ENCODE assay signal across 13 cellular contexts in genomic region chr12:46983393-46983793, GRCh38.
DNase-seq lines count a peak whose midpoint lies in the region; ATAC-seq and TF ChIP-seq lines count a peak whose summit lies in the region.
"Had no signal": no experiment of that assay in that cellular context is flagged by ENCODE, and none has a peak within 500 bp of the region (broad histone marks: within the 10 kb centered on the region; RNA-seq: fewer than 3 reads in every experiment).

No MANE protein-coding gene starts in this region.

- 0 out of 4 replicates have a peak overlapping the region, but pooled peaks of 1 of the 2 experiments have one; percentile 8 for H4K8ac ChIP-seq in IMR-90 (ENCODE audit: low read depth in 2 of 2, low read length in 2 of 2)

- peak overlapping the region; percentile 62 for H2AK9ac ChIP-seq in IMR-90 (replicated peaks; ENCODE audit: low read depth, low read length, poor library complexity)

- H2BK5ac ChIP-seq in IMR-90 (ENCODE audit: low read depth, low read length, poor library complexity, severe bottlenecking), result no peak overlapping the region

- no peaks in the 10 kb centered on the region for H3K36me3 ChIP-seq in IMR-90 (ENCODE audit: control insufficient read depth, insufficient read depth, low read length)
- H3K36me3 ChIP-seq in mammary epithelial cell (ENCODE audit: insufficient read depth, low read length), result no peaks in the 10 kb centered on the region
- no peaks in the 10 kb centered on the region for H3K36me3 ChIP-seq in right lobe of liver
- H3K36me3 ChIP-seq: neutrophil, tibial artery had no signal

- peak overlapping the region; percentile 28 for H2BK20ac ChIP-seq in IMR-90 (ENCODE audit: low read depth, low read length)

- CTCF ChIA-PET in IMR-90 (lab: Yijun Ruan, JAX), result interaction anchor here (0.5 to 3.3 kb wide), 12 partner anchors 13 to 366 kb away, joined by 3 to 23 read pairs (median 4); no protein-coding TSS in a partner anchor
- CTCF ChIA-PET in mammary epithelial cell (lab: Charles Lee; ENCODE audit: low non-redundant PET), result interaction anchor here (0.6 to 1.6 kb wide), 3 partner anchors 41 to 515 kb away, joined by 3 to 18 read pairs (median 4); no protein-coding TSS in a partner anchor

- peak overlapping the region; percentile 54; the same call in 2 of the 3 replicates for H2BK15ac ChIP-seq in IMR-90 (ENCODE audit: low read depth, low read length)

- dilution Hi-C loops in IMR-90 (cut with HindIII; ENCODE audit: low sequenced_read_pairs, unreplicated experiment) (no loop called here), mammary epithelial cell (cut with HindIII; ENCODE audit: low sequenced_read_pairs) (no loop called here)

- peak overlapping the region; percentile 52 for H2BK120ac ChIP-seq in IMR-90 (ENCODE audit: low read depth, low read length)

- peak overlapping the region; percentile 32; the same call in 1 of the 2 replicates for H3K4ac ChIP-seq in IMR-90 (ENCODE audit: low read depth, low read length)

- H3K4me2 ChIP-seq in IMR-90 (ENCODE audit: low read depth, low read length) (no peak overlapping the region), mammary epithelial cell (ENCODE audit: insufficient read depth, low read depth, low read length) (peak overlapping the region; percentile 44)

- peak overlapping the region; percentile 32; the same call in 1 of the 2 replicates for H3K23ac ChIP-seq in IMR-90 (ENCODE audit: low read depth, low read length)

- ATAC-seq in GM19395 (IDR thresholded peaks at IDR 0.05; ENCODE audit: unreplicated experiment) (peak; percentile 14), IMR-90 (ENCODE audit: low read depth) (no peak), right lobe of liver (peak; percentile 18 to 54 (median 46)), HG03175 (IDR thresholded peaks at IDR 0.05; ENCODE audit: unreplicated experiment) (no peak)
- no peak for ATAC-seq in natural killer cell treated with Interleukin-12 subunit alpha and Interleukin-12 subunit beta and Interleukin-15 and Interleukin-18, amount 100 ng/mL, for 72 hours

- H3K4me1 ChIP-seq in IMR-90 (ENCODE audit: control insufficient read depth, insufficient read depth, low read length) (no peaks in the 10 kb centered on the region), mammary epithelial cell (ENCODE audit: insufficient read depth, low read length) (peaks cover 20% of the 10 kb centered on the region), right lobe of liver (peaks cover 0 to 8% (median 4%) of the 10 kb centered on the region in 4 donors)
- H3K4me1 ChIP-seq: tibial artery had no signal

- H3K79me2 ChIP-seq in mammary epithelial cell (ENCODE audit: insufficient read depth, low read length), result no peaks in the 10 kb centered on the region

- H3K27me3 ChIP-seq in IMR-90 (ENCODE audit: control insufficient read depth, insufficient read depth, low read length) (no peaks in the 10 kb centered on the region), mammary epithelial cell (ENCODE audit: insufficient read depth, low read length) (no peaks in the 10 kb centered on the region), right lobe of liver (no peaks in the 10 kb centered on the region)
- H3K27me3 ChIP-seq: neutrophil, tibial artery had no signal

- H3K36me3 Mint-ChIP-seq in natural killer cell treated with Interleukin-12 subunit alpha and Interleukin-12 subunit beta and Interleukin-15 and Interleukin-18, amount 100 ng/mL, for 72 hours, result no peaks in the 10 kb centered on the region
- H3K36me3 Mint-ChIP-seq: CD8-positive, alpha-beta T cell had no signal

- H3K18ac ChIP-seq in IMR-90 (ENCODE audit: low read depth, low read length), result no peak overlapping the region

- H3K4me3 ChIP-seq in IMR-90 (ENCODE audit: insufficient read depth, low read depth, low read length) (no peak overlapping the region), mammary epithelial cell (replicated peaks in 1 of 3; ENCODE audit: insufficient read depth in 1 of 3, low read depth in 2 of 3, low read length in 3 of 3) (no peak overlapping the region), right lobe of liver (no peak overlapping the region)
- H3K4me3 ChIP-seq: tibial artery had no signal

- no peak overlapping the region for H3K27ac ChIP-seq in IMR-90 (ENCODE audit: insufficient read depth, low read length)
- no peak overlapping the region for H3K27ac ChIP-seq in mammary epithelial cell (ENCODE audit: insufficient read depth, low read depth, low read length)
- H3K27ac ChIP-seq in right lobe of liver, result no peak overlapping the region
- H3K27ac ChIP-seq: neutrophil, tibial artery had no signal

- H4K5ac ChIP-seq in IMR-90 (ENCODE audit: low read depth, low read length), result no peak overlapping the region

- H3K79me1 ChIP-seq in IMR-90 (ENCODE audit: low read depth in 1 of 2, low read length in 2 of 2), result 0 out of 4 replicates have a peak, but pooled peaks cover 0 to 3% of the 10 kb centered on the region in 2 experiments

- no CpG with 5 or more reads among the region's 2 CpGs for WGBS in IMR-90 (ENCODE audit: extremely low coverage in 2 of 2, insufficient read length in 1 of 2), 2 experiments
- WGBS in mammary epithelial cell (ENCODE audit: low coverage, missing lambda C conversion rate), result 40% methylated on average over 1 of the region's 2 CpGs
- 57% methylated on average over 1 of the region's 2 CpGs for WGBS in right lobe of liver (ENCODE audit: insufficient coverage, low coverage, low lambda C conversion rate, missing lambda C conversion rate)

- H3K9me3 ChIP-seq in IMR-90 (ENCODE audit: control insufficient read depth, insufficient read depth, low read length) (no peaks in the 10 kb centered on the region), mammary epithelial cell (replicated peaks; ENCODE audit: insufficient read depth, low read length) (no peaks in the 10 kb centered on the region), right lobe of liver (no peaks in the 10 kb centered on the region)
- H3K9me3 ChIP-seq: neutrophil, tibial artery had no signal

- H3K9ac ChIP-seq in IMR-90 (ENCODE audit: low read depth, low read length) (no peak overlapping the region), mammary epithelial cell (ENCODE audit: insufficient read depth, low read length) (no peak overlapping the region)

- TF ChIP-seq CTCF in IMR-90 (conservative IDR thresholded peaks at IDR 0.05; ENCODE audit: low read depth, low read length) (no peak), mammary epithelial cell (conservative IDR thresholded peaks at IDR 0.05 in 1 of 2, IDR thresholded peaks at IDR 0.05 in 1 of 2; ENCODE audit: extremely low read depth in 1 of 2, insufficient read depth in 1 of 2, low read depth in 1 of 2, low read length in 2 of 2) (no peak), right lobe of liver (IDR thresholded peaks at IDR 0.05) (no peak)

- H3K56ac ChIP-seq in IMR-90 (ENCODE audit: extremely low read depth, insufficient read depth, low read length), result no peak overlapping the region

- peaks cover 0 to 4% of the 10 kb centered on the region in 2 donors for H3K4me1 Mint-ChIP-seq in natural killer cell treated with Interleukin-12 subunit alpha and Interleukin-12 subunit beta and Interleukin-15 and Interleukin-18, amount 100 ng/mL, for 72 hours (ENCODE audit: low read depth in 2 of 2)

- H3K4me3 Mint-ChIP-seq in natural killer cell treated with Interleukin-12 subunit alpha and Interleukin-12 subunit beta and Interleukin-15 and Interleukin-18, amount 100 ng/mL, for 72 hours, result no peak overlapping the region
- H3K4me3 Mint-ChIP-seq: CD8-positive, alpha-beta T cell; stimulated activated memory B cell treated with anti-CD40 and anti-IgM and Interleukin-4, amounts not matched to agents 10 μg/mL and 1 μg/mL and 100 μg/mL, for 72 hours had no signal

- peaks cover 4% of the 10 kb centered on the region for H3K9me3 Mint-ChIP-seq in natural killer cell treated with Interleukin-12 subunit alpha and Interleukin-12 subunit beta and Interleukin-15 and Interleukin-18, amount 100 ng/mL, for 72 hours

- peaks cover 7% of the 10 kb centered on the region; the same call in 1 of the 2 replicates for H3K9me1 ChIP-seq in IMR-90 (ENCODE audit: insufficient read depth, low read length)

- in situ Hi-C loops in IMR-90 (cut with MboI; ENCODE audit: low sequenced_read_pairs) (no loop called here), mammary epithelial cell (cut with MboI; ENCODE audit: low sequenced_read_pairs in 2 of 2) (no loop called here)

- no peaks in the 10 kb centered on the region for H4K20me1 ChIP-seq in IMR-90 (ENCODE audit: insufficient read depth, low read length)
- no peaks in the 10 kb centered on the region for H4K20me1 ChIP-seq in mammary epithelial cell (ENCODE audit: insufficient read depth, low read length)

- no TSS peak for BruUV-seq in IMR-90 (replicated peaks; lab: Mats Ljungman, UMichigan)
- BruUV-seq in mammary epithelial cell (replicated peaks; lab: Mats Ljungman, UMichigan), result no TSS peak

- H3K14ac ChIP-seq in IMR-90 (replicated peaks; ENCODE audit: low read depth, low read length), result 0 out of 2 replicates have a peak overlapping the region, but pooled peaks have one; percentile 10

- POLR2A ChIA-PET in IMR-90 (lab: Charles Lee; ENCODE audit: unreplicated experiment), result no interaction called here

- no peak overlapping the region for H3K27ac Mint-ChIP-seq in natural killer cell treated with Interleukin-12 subunit alpha and Interleukin-12 subunit beta and Interleukin-15 and Interleukin-18, amount 100 ng/mL, for 72 hours
- H3K27ac Mint-ChIP-seq: CD8-positive, alpha-beta T cell; stimulated activated memory B cell treated with anti-CD40 and anti-IgM and Interleukin-4, amounts not matched to agents 10 μg/mL and 1 μg/mL and 100 μg/mL, for 72 hours had no signal

- TF ChIP-seq RAD21 in IMR-90 (IDR thresholded peaks at IDR 0.05; ENCODE audit: low read length), result no peak

- H2AFZ ChIP-seq in IMR-90 (replicated peaks; ENCODE audit: low read length, poor library complexity) (peak overlapping the region; percentile 79), mammary epithelial cell (ENCODE audit: low read depth, low read length) (peak overlapping the region; percentile 65)

- H3K27me3 Mint-ChIP-seq in natural killer cell treated with Interleukin-12 subunit alpha and Interleukin-12 subunit beta and Interleukin-15 and Interleukin-18, amount 100 ng/mL, for 72 hours, result peaks cover 34 to 51% of the 10 kb centered on the region in 2 donors

- H4K91ac ChIP-seq in IMR-90 (ENCODE audit: insufficient read depth, low read depth, low read length), result no peak overlapping the region; the same call in 1 of the 2 replicates

- intact Hi-C loops in IMR-90 (cut with micrococcal nuclease), result loop anchor here (5.0 kb wide), 1 partner anchor 611 kb away; the partner anchor contains the start of gene SLC38A2
- intact Hi-C loops in mammary epithelial cell (cut with micrococcal nuclease), result loop anchor here (5.0 kb wide), 2 partner anchors 716 to 831 kb away; partner anchors contain the start of gene SLC38A1
- intact Hi-C loops in right lobe of liver (cut with DNase I), result no loop called here

- TF ChIP-seq POLR2A in IMR-90 (IDR thresholded peaks at IDR 0.05; ENCODE audit: low read depth, low read length) (no peak), right lobe of liver (IDR thresholded peaks at IDR 0.05) (no peak)

- H2AK5ac ChIP-seq in IMR-90 (ENCODE audit: low read depth, low read length), result peak overlapping the region; percentile 27

- DNase-seq in IMR-90 (no peak), mammary epithelial cell (peak; percentile 46), right lobe of liver (peak in 1 of 3 donors; percentile 26), MV-4-11 (lab: John Stamatoyannopoulos, UW) (no peak)
- no peak for DNase-seq in activated effector memory CD4-positive, alpha-beta T cell treated with anti-CD3 and anti-CD28 coated beads, Interleukin-2, amount 50 U/mL, for 16 hours
- DNase-seq in natural killer cell treated with Interleukin-12 subunit alpha and Interleukin-12 subunit beta and Interleukin-15 and Interleukin-18, amount 100 ng/mL, for 72 hours (ENCODE audit: low spot score), result no peak
- DNase-seq: left colon, tibial artery had no signal

Comparison
In these comparisons a context has a peak if more than half of its experiments do, and no peak if none do; other contexts are left out.
1. ATAC-seq: peak in GM19395 (single experiment) and right lobe of liver (4 of 4); none in IMR-90 (single experiment), natural killer cell treated with Interleukin-12 subunit alpha and Interleukin-12 subunit beta and Interleukin-15 and Interleukin-18, amount 100 ng/mL, for 72 hours (0 of 2) and HG03175 (single experiment).
2. intact Hi-C loops: an anchor here in IMR-90 (5.0 kb wide) and mammary epithelial cell (5.0 kb wide); none called in right lobe of liver.